22 cellular contexts compared by ENCODE assay signal in genomic region chr4:26044524-26044923, GRCh38.
"Had no signal": no experiment of that assay in that cellular context is flagged by ENCODE, and none has a peak within 500 bp of the region (broad histone marks: within the 10 kb centered on the region; RNA-seq: fewer than 3 reads in every experiment).

No MANE protein-coding gene starts in this region.

- H3K36me3 ChIP-seq: breast epithelium, WERI-Rb-1 had no signal

- H3K27ac Mint-ChIP-seq: activated CD4-positive, alpha-beta T cell treated with anti-CD3 and anti-CD28 coated beads for 36 hours; activated CD8-positive, alpha-beta memory T cell treated with anti-CD3 and anti-CD28 coated beads, Interleukin-2, amount 10 ng/mL, durations not matched to agents 7 days and 5 days; activated naive CD4-positive, alpha-beta T cell treated with anti-CD3 and anti-CD28 coated beads, Interleukin-2, amount 50 U/mL, for 72 hours; activated T-cell treated with anti-CD3 and anti-CD28 coated beads, Interleukin-2, amount 50 U/mL, for 24 hours; activated T-helper 1 cell treated with anti-CD3 and anti-CD28 coated beads, Interleukin-12 subunit alpha, Interleukin-12 subunit beta, Interleukin-2, Interleukin-4 antibody, amounts not matched to agents 30 ng/mL and 10 ng/mL and 1 ng/mL, durations not matched to agents 14 hours and 24 hours and 36 hours; T-cell had no signal

- H3K36me3 Mint-ChIP-seq: activated naive CD4-positive, alpha-beta T cell treated with anti-CD3 and anti-CD28 coated beads, Interleukin-2, amount 50 U/mL, for 72 hours; T-cell had no signal

- DNase-seq: activated CD4-positive, alpha-beta T cell treated with anti-CD3 and anti-CD28 coated beads for 36 hours; activated CD4-positive, alpha-beta T cell treated with anti-CD3 and anti-CD28 coated beads, Interleukin-2, amount 50 U/mL, for 1 hour; activated CD8-positive, alpha-beta memory T cell treated with anti-CD3 and anti-CD28 coated beads, Interleukin-2, amount 10 ng/mL, durations not matched to agents 7 days and 5 days; activated effector memory CD4-positive, alpha-beta T cell treated with anti-CD3 and anti-CD28 coated beads, Interleukin-2, amount 50 U/mL, for 16 hours; activated naive CD4-positive, alpha-beta T cell treated with Interleukin-2 at 50 U/mL for 16 hours; activated T-cell treated with anti-CD3 and anti-CD28 coated beads, Interleukin-2, amount 50 U/mL, for 24 hours; caudate nucleus; MM.1S; NCI-H1105 treated with DMSO at 0.1 percent for 48 hours; NCI-H1436 treated with DMSO at 0.1 percent for 48 hours; NCI-H187; NCI-H2081; NCI-H2227 treated with DMSO at 0.1 percent for 48 hours; NCI-H446 treated with DMSO at 0.1 percent for 48 hours; NCI-H524 treated with DMSO at 0.1 percent for 48 hours; NCI-H774; SIG-M5; T-cell; WERI-Rb-1 had no signal

- H3K4me1 Mint-ChIP-seq: T-cell had no signal

- H3K4me3 Mint-ChIP-seq: activated CD4-positive, alpha-beta T cell treated with anti-CD3 and anti-CD28 coated beads for 36 hours; activated CD8-positive, alpha-beta memory T cell treated with anti-CD3 and anti-CD28 coated beads, Interleukin-2, amount 10 ng/mL, durations not matched to agents 7 days and 5 days; activated T-cell treated with anti-CD3 and anti-CD28 coated beads, Interleukin-2, amount 50 U/mL, for 24 hours; activated T-helper 1 cell treated with anti-CD3 and anti-CD28 coated beads, Interleukin-12 subunit alpha, Interleukin-12 subunit beta, Interleukin-2, Interleukin-4 antibody, amounts not matched to agents 30 ng/mL and 10 ng/mL and 1 ng/mL, durations not matched to agents 14 hours and 24 hours and 36 hours; T-cell had no signal

- H3K27me3 ChIP-seq: breast epithelium had no signal

- H3K9me3 Mint-ChIP-seq: activated naive CD4-positive, alpha-beta T cell treated with anti-CD3 and anti-CD28 coated beads, Interleukin-2, amount 50 U/mL, for 72 hours; activated T-cell treated with anti-CD3 and anti-CD28 coated beads, Interleukin-2, amount 50 U/mL, for 24 hours had no signal

- H3K9me3 ChIP-seq: breast epithelium had no signal

- H3K27ac ChIP-seq: WERI-Rb-1 had no signal

- ATAC-seq: activated CD4-positive, alpha-beta T cell treated with anti-CD3 and anti-CD28 coated beads for 36 hours; activated CD8-positive, alpha-beta memory T cell treated with anti-CD3 and anti-CD28 coated beads, Interleukin-2, amount 10 ng/mL, durations not matched to agents 7 days and 5 days; activated naive CD4-positive, alpha-beta T cell treated with anti-CD3 and anti-CD28 coated beads, Interleukin-2, amount 50 U/mL, for 72 hours; T-cell had no signal

- H3K4me3 ChIP-seq: breast epithelium had no signal
